Comparison of ENCODE assay signal across 27 cellular contexts in genomic region chr17:71709271-71709670, GRCh38.
A peak's percentile ranks its signal among the peaks of the same experiment; 100 is the strongest.
DNase-seq lines count a peak whose midpoint lies in the region; ATAC-seq, FAIRE-seq and TF ChIP-seq lines count a peak whose summit lies in the region.
"Had no signal": no experiment of that assay in that cellular context is flagged by ENCODE, and none has a peak within 500 bp of the region (broad histone marks: within the 10 kb centered on the region; RNA-seq: fewer than 3 reads in every experiment).

No MANE protein-coding gene starts in this region.

- TF ChIP-seq EP300 in HepG2 (IDR thresholded peaks at IDR 0.05; ENCODE audit: low read depth in 2 of 2, low read length in 2 of 2), result no peak
- TF ChIP-seq EP300 in HepG2 (CRISPR knock-in tag; IDR thresholded peaks at IDR 0.05; ENCODE audit: borderline replicate concordance), result no peak

- H3K36me3 ChIP-seq in HepG2 (replicated peaks in 1 of 2; ENCODE audit: control insufficient read depth in 1 of 2, insufficient read depth in 2 of 2, low read length in 2 of 2) (no peaks in the 10 kb centered on the region), right lobe of liver (no peaks in the 10 kb centered on the region)
- H3K36me3 ChIP-seq: tibial nerve had no signal

- CTCF ChIA-PET in HepG2 (lab: Yijun Ruan, JAX; ENCODE audit: low intra/inter-chr PET ratio, low total read pairs), result no interaction called here

- H4K20me1 ChIP-seq in HepG2 (ENCODE audit: insufficient read depth, low read length), result no peaks in the 10 kb centered on the region

- H3K36me3 Mint-ChIP-seq in stimulated activated naive B cell treated with anti-CD40 and anti-IgM and Interleukin-4, amounts not matched to agents 10 μg/mL and 1 μg/mL and 100 μg/mL, for 72 hours, result no peaks in the 10 kb centered on the region

- POLR2A ChIA-PET in HepG2 (lab: Yijun Ruan, JAX), result no interaction called here

- no peak overlapping the region for H3K4me3 Mint-ChIP-seq in stimulated activated naive B cell treated with anti-CD40 and anti-IgM and Interleukin-4, amounts not matched to agents 10 μg/mL and 1 μg/mL and 100 μg/mL, for 72 hours
- H3K4me3 Mint-ChIP-seq: activated CD4-positive, alpha-beta T cell treated with anti-CD3 and anti-CD28 coated beads for 36 hours; effector memory CD8-positive, alpha-beta T cell; neural crest cell; stimulated activated naive CD8-positive, alpha-beta T cell treated with anti-CD3 and anti-CD28 coated beads, Interleukin-15, amount 100 ng/mL, for 72 hours had no signal

- no peak for TF ChIP-seq CTCF in HepG2 (CRISPR knock-in tag; IDR thresholded peaks at IDR 0.05)
- no peak for TF ChIP-seq CTCF in right lobe of liver (IDR thresholded peaks at IDR 0.05)

- no peak overlapping the region for H3K27ac ChIP-seq in HepG2 (ENCODE audit: extremely low read length, insufficient read depth, low read length)
- no peak overlapping the region for H3K27ac ChIP-seq in right lobe of liver
- H3K27ac ChIP-seq: coronary artery, RWPE1, tibial nerve had no signal

- no TSS peak for BruUV-seq in HepG2 (replicated peaks; lab: Mats Ljungman, UMichigan)

- H3K4me3 ChIP-seq in HepG2 (replicated peaks in 1 of 3; ENCODE audit: insufficient read depth in 1 of 3, low read depth in 2 of 3, low read length in 3 of 3), result no peak overlapping the region
- H3K4me3 ChIP-seq in right lobe of liver, result no peak overlapping the region
- H3K4me3 ChIP-seq: coronary artery, tibial nerve had no signal

- H3K9ac ChIP-seq in HepG2 (ENCODE audit: insufficient read depth, low read depth, low read length), result no peak overlapping the region
- H3K9ac ChIP-seq: SK-N-SH had no signal

- ATAC-seq in HepG2, result no peak
- no peak for ATAC-seq in right lobe of liver
- no peak for ATAC-seq in stimulated activated naive B cell treated with anti-CD40 and anti-IgM and Interleukin-4, amounts not matched to agents 10 μg/mL and 1 μg/mL and 100 μg/mL, for 72 hours (replicated peaks)
- ATAC-seq in GM18909 (IDR thresholded peaks at IDR 0.05; ENCODE audit: poor library complexity, unreplicated experiment), result no peak
- ATAC-seq in GM19395 (IDR thresholded peaks at IDR 0.05; ENCODE audit: unreplicated experiment), result no peak
- ATAC-seq: activated CD4-positive, alpha-beta T cell treated with anti-CD3 and anti-CD28 coated beads for 36 hours; effector memory CD8-positive, alpha-beta T cell; esophagus mucosa; sciatic nerve; stimulated activated naive CD8-positive, alpha-beta T cell treated with anti-CD3 and anti-CD28 coated beads, Interleukin-15, amount 100 ng/mL, for 72 hours had no signal

- H3K9me3 ChIP-seq in HepG2 (ENCODE audit: low read length) (no peaks in the 10 kb centered on the region), right lobe of liver (no peaks in the 10 kb centered on the region)
- H3K9me3 ChIP-seq: SK-N-SH, tibial nerve had no signal

- H3K4me1 Mint-ChIP-seq in stimulated activated naive B cell treated with anti-CD40 and anti-IgM and Interleukin-4, amounts not matched to agents 10 μg/mL and 1 μg/mL and 100 μg/mL, for 72 hours, result no peaks in the 10 kb centered on the region
- H3K4me1 Mint-ChIP-seq: activated CD4-positive, alpha-beta T cell treated with anti-CD3 and anti-CD28 coated beads for 36 hours; stimulated activated naive CD8-positive, alpha-beta T cell treated with anti-CD3 and anti-CD28 coated beads, Interleukin-15, amount 100 ng/mL, for 72 hours had no signal

- H3K27me3 ChIP-seq in HepG2 (ENCODE audit: control insufficient read depth in 1 of 2, insufficient read depth in 2 of 2, low read length in 2 of 2), result no peaks in the 10 kb centered on the region
- H3K27me3 ChIP-seq in right lobe of liver, result no peaks in the 10 kb centered on the region
- H3K27me3 ChIP-seq: tibial nerve had no signal

- WGBS in HepG2 (ENCODE audit: low lambda C conversion rate), result 17% methylated on average over 2 of the region's 2 CpGs
- WGBS in right lobe of liver (ENCODE audit: insufficient coverage, low coverage, low lambda C conversion rate, missing lambda C conversion rate), result 47% methylated on average over 2 of the region's 2 CpGs

- in situ Hi-C loops in HepG2 (cut with HindIII; ENCODE audit: extremely low pct_ligation_motif_present, low pct_unique_long_range_greater_than_20kb), result no loop called here

- no peaks in the 10 kb centered on the region for H3K9me3 Mint-ChIP-seq in stimulated activated naive B cell treated with anti-CD40 and anti-IgM and Interleukin-4, amounts not matched to agents 10 μg/mL and 1 μg/mL and 100 μg/mL, for 72 hours

- no peaks in the 10 kb centered on the region for H3K27me3 Mint-ChIP-seq in stimulated activated naive B cell treated with anti-CD40 and anti-IgM and Interleukin-4, amounts not matched to agents 10 μg/mL and 1 μg/mL and 100 μg/mL, for 72 hours
- H3K27me3 Mint-ChIP-seq: activated CD4-positive, alpha-beta T cell treated with anti-CD3 and anti-CD28 coated beads for 36 hours; effector memory CD8-positive, alpha-beta T cell; stimulated activated naive CD8-positive, alpha-beta T cell treated with anti-CD3 and anti-CD28 coated beads, Interleukin-15, amount 100 ng/mL, for 72 hours had no signal

- H3K27ac Mint-ChIP-seq in stimulated activated naive B cell treated with anti-CD40 and anti-IgM and Interleukin-4, amounts not matched to agents 10 μg/mL and 1 μg/mL and 100 μg/mL, for 72 hours, result no peak overlapping the region
- H3K27ac Mint-ChIP-seq: activated CD4-positive, alpha-beta T cell treated with anti-CD3 and anti-CD28 coated beads for 36 hours; effector memory CD8-positive, alpha-beta T cell; stimulated activated naive CD8-positive, alpha-beta T cell treated with anti-CD3 and anti-CD28 coated beads, Interleukin-15, amount 100 ng/mL, for 72 hours had no signal

- H3K4me2 ChIP-seq in HepG2 (ENCODE audit: low read depth, low read length), result no peak overlapping the region
- H3K4me2 ChIP-seq: SK-N-SH had no signal

- no peaks in the 10 kb centered on the region for H3K79me2 ChIP-seq in HepG2 (ENCODE audit: insufficient read depth, low read length)

- TF ChIP-seq POLR2A in HepG2 (IDR thresholded peaks at IDR 0.05; ENCODE audit: insufficient read depth in 1 of 2, low read depth in 2 of 2, low read length in 2 of 2), result no peak
- no peak for TF ChIP-seq POLR2A in right lobe of liver (IDR thresholded peaks at IDR 0.05)

- intact Hi-C loops in HepG2 (cut with micrococcal nuclease; ENCODE audit: unreplicated experiment), result loop anchor here (5.0 kb wide), 1 partner anchor 1792 kb away; no protein-coding TSS in a partner anchor
- intact Hi-C loops in right lobe of liver (cut with DNase I), result no loop called here

- no peak for TF ChIP-seq RAD21 in HepG2 (CRISPR knock-in tag; IDR thresholded peaks at IDR 0.05)

- H3K4me1 ChIP-seq in HepG2 (ENCODE audit: insufficient read depth, low read length) (peaks cover 12% of the 10 kb centered on the region), right lobe of liver (no peaks in the 10 kb centered on the region)
- H3K4me1 ChIP-seq: tibial nerve had no signal

- no peak for FAIRE-seq in HepG2 (lab: Jason Lieb, UNC)
- FAIRE-seq: A204.1 had no signal

- no peak overlapping the region for H2AFZ ChIP-seq in HepG2 (ENCODE audit: low read length)

- no peak for DNase-seq in HepG2 (ENCODE audit: low spot score)
- DNase-seq in right lobe of liver, result no peak
- DNase-seq in NCI-H146 (lab: John Stamatoyannopoulos, UW), result peak; percentile 84
- DNase-seq in fibroblast of gingiva (ENCODE audit: low read depth), result peak; percentile 61
- DNase-seq in epidermal melanocyte (ENCODE audit: insufficient read length, low spot score), result no peak
- no peak for DNase-seq in stimulated activated naive B cell treated with anti-CD40 and anti-IgM and Interleukin-4, amounts not matched to agents 10 μg/mL and 1 μg/mL and 100 μg/mL, for 72 hours
- DNase-seq: activated CD4-positive, alpha-beta T cell treated with anti-CD3 and anti-CD28 coated beads for 36 hours; activated gamma-delta T cell; activated T-cell treated with anti-CD3 and anti-CD28 coated beads, Interleukin-2, amount 50 U/mL, for 1 hour; C1 segment of cervical spinal cord; DND-41; effector memory CD8-positive, alpha-beta T cell; islet precursor cell; Kasumi-1; NCI-H2029; posterior cingulate gyrus; stimulated activated naive CD8-positive, alpha-beta T cell treated with anti-CD3 and anti-CD28 coated beads, Interleukin-15, amount 100 ng/mL, for 72 hours had no signal

TF ChIP-seq in HepG2, 621 proteins besides CTCF, POLR2A, EP300 and RAD21:
- TF ChIP-seq KDM6A (CRISPR knock-in tag; IDR thresholded peaks at IDR 0.05; ENCODE audit: low read depth) (no peak), MNT (IDR thresholded peaks at IDR 0.05) (0 out of 2 replicates have a peak, but pooled peaks have one; percentile 15)

Comparison
In these comparisons a context has a peak if more than half of its experiments do, and no peak if none do; other contexts are left out.
1. DNase-seq: peak in NCI-H146 (single experiment) and fibroblast of gingiva (single experiment); none in HepG2 (single experiment), right lobe of liver (0 of 3), epidermal melanocyte (single experiment) and stimulated activated naive B cell treated with anti-CD40 and anti-IgM and Interleukin-4, amounts not matched to agents 10 μg/mL and 1 μg/mL and 100 μg/mL, for 72 hours (single experiment).